ENCODE assay signal across 8 cellular contexts in genomic region chr18:75330308-75330707, GRCh38.
"Had no signal": no experiment of that assay in that cellular context is flagged by ENCODE, and none has a peak within 500 bp of the region (broad histone marks: within the 10 kb centered on the region; RNA-seq: fewer than 3 reads in every experiment).

No MANE protein-coding gene starts in this region.

- H3K4me1 Mint-ChIP-seq: GM23338, H9, IgD-negative memory B cell had no signal

- H3K4me2 ChIP-seq: GM23338 had no signal

- H3K4me3 ChIP-seq: GM23338 had no signal

- H2AFZ ChIP-seq: GM23338 had no signal

- DNase-seq: H9, HCEC 1CT, KG1 had no signal

- FAIRE-seq: H1, H54, HTR-8/SVneo had no signal

- ATAC-seq: GM23338 had no signal

- H3K27ac Mint-ChIP-seq: GM23338, H9, IgD-negative memory B cell had no signal

- H3K4me3 Mint-ChIP-seq: GM23338, H9, IgD-negative memory B cell had no signal
